8 cellular contexts compared by ENCODE assay signal in genomic region chr1:206803221-206803730, GRCh38. TPM values are rescaled to one million over a fixed set of nuclear protein-coding genes. Genes with fewer than 3 reads are reported as not detected.
DNase-seq lines count a peak whose midpoint lies in the region; ATAC-seq and TF ChIP-seq lines count a peak whose summit lies in the region.

No MANE protein-coding gene starts in this region.

- intact Hi-C loops in lower leg skin (cut with DNase I; ENCODE audit: low total_unique reads), result no loop called here
- intact Hi-C loops in left ventricle myocardium inferior (cut with micrococcal nuclease), result no loop called here

- H3K4me3 Mint-ChIP-seq in activated CD8-positive, alpha-beta memory T cell treated with anti-CD3 and anti-CD28 coated beads, Interleukin-2, amount 10 ng/mL, durations not matched to agents 7 days and 5 days, result no peak overlapping the region

- H3K27ac ChIP-seq in left ventricle myocardium inferior (replicated peaks), result no peak overlapping the region

- peaks cover 4% of the 10 kb centered on the region for H3K27me3 ChIP-seq in left ventricle myocardium inferior (ENCODE audit: low read depth)

- H3K36me3 Mint-ChIP-seq in activated CD8-positive, alpha-beta memory T cell treated with anti-CD3 and anti-CD28 coated beads, Interleukin-2, amount 10 ng/mL, durations not matched to agents 7 days and 5 days, result no peaks in the 10 kb centered on the region

- 81 to 88% methylated on average over 8 of the region's 8 CpGs for WGBS in lower leg skin, 2 donors

- H3K4me1 Mint-ChIP-seq in activated CD8-positive, alpha-beta memory T cell treated with anti-CD3 and anti-CD28 coated beads, Interleukin-2, amount 10 ng/mL, durations not matched to agents 7 days and 5 days, result peaks cover 89% of the 10 kb centered on the region

- peaks cover 27% of the 10 kb centered on the region for H3K27me3 Mint-ChIP-seq in activated CD8-positive, alpha-beta memory T cell treated with anti-CD3 and anti-CD28 coated beads, Interleukin-2, amount 10 ng/mL, durations not matched to agents 7 days and 5 days

- H3K36me3 ChIP-seq in left ventricle myocardium inferior, result no peaks in the 10 kb centered on the region

- no peak for TF ChIP-seq POLR2A in lower leg skin (IDR thresholded peaks at IDR 0.05)

- H3K4me3 ChIP-seq in lower leg skin (ENCODE audit: low read depth, poor library complexity, severe bottlenecking) (no peak overlapping the region), left ventricle myocardium inferior (no peak overlapping the region)

- no peaks in the 10 kb centered on the region for H3K4me1 ChIP-seq in left ventricle myocardium inferior

- H3K27ac Mint-ChIP-seq in activated CD8-positive, alpha-beta memory T cell treated with anti-CD3 and anti-CD28 coated beads, Interleukin-2, amount 10 ng/mL, durations not matched to agents 7 days and 5 days, result peak overlapping the region; percentile 86

- no peaks in the 10 kb centered on the region for H3K9me3 Mint-ChIP-seq in activated CD8-positive, alpha-beta memory T cell treated with anti-CD3 and anti-CD28 coated beads, Interleukin-2, amount 10 ng/mL, durations not matched to agents 7 days and 5 days (ENCODE audit: low read depth)

- DNase-seq in activated CD8-positive, alpha-beta memory T cell treated with anti-CD3 and anti-CD28 coated beads, Interleukin-2, amount 10 ng/mL, durations not matched to agents 7 days and 5 days, result peak; percentile 90
- DNase-seq in stimulated activated CD4-positive, alpha-beta T cell treated with anti-CD3 and anti-CD28 coated beads, Interleukin-12 subunit alpha, Interleukin-12 subunit beta, amount 100 ng/mL, for 48 hours (ENCODE audit: low read depth in 2 of 3, low spot score in 1 of 3), result peak; percentile 64 to 72 (median 72)
- DNase-seq in lower leg skin (ENCODE audit: low spot score in 2 of 2) (no peak), HPDE6-E6E7 (ENCODE audit: extremely low spot score) (no peak), left ventricle myocardium inferior (no peak), MV-4-11 (lab: John Stamatoyannopoulos, UW) (no peak)

- TF ChIP-seq CTCF in lower leg skin (IDR thresholded peaks at IDR 0.05) (no peak), left ventricle myocardium inferior (IDR thresholded peaks at IDR 0.05; ENCODE audit: borderline replicate concordance) (no peak)

- CTCF ChIA-PET in activated CD8-positive, alpha-beta memory T cell treated with anti-CD3 and anti-CD28 coated beads, Interleukin-2, amount 10 ng/mL, durations not matched to agents 7 days and 5 days (lab: Charles Lee), result interaction anchor here (0.7 to 15.8 kb wide), 18 partner anchors 9 to 179 kb away, joined by 3 to 488 read pairs (median 5); partner anchors contain the start of genes IL10 and IL19

- no peaks in the 10 kb centered on the region for H3K9me3 ChIP-seq in left ventricle myocardium inferior (replicated peaks)

- peak; percentile 92 for ATAC-seq in GM19397 (IDR thresholded peaks at IDR 0.05; ENCODE audit: unreplicated experiment)
- peak; percentile 94 for ATAC-seq in HG03342 (IDR thresholded peaks at IDR 0.05; ENCODE audit: unreplicated experiment)
- peak; percentile 91 for ATAC-seq in activated CD8-positive, alpha-beta memory T cell treated with anti-CD3 and anti-CD28 coated beads, Interleukin-2, amount 10 ng/mL, durations not matched to agents 7 days and 5 days

RNA-seq across cellular contexts. Expression of gene IL10, which starts 31.0 kb away (rescaled TPM):
- total RNA-seq in activated CD8-positive, alpha-beta memory T cell treated with anti-CD3 and anti-CD28 coated beads, Interleukin-2, amount 10 ng/mL, durations not matched to agents 7 days and 5 days, result not detected
- total RNA-seq in lower leg skin (under 1 TPM in 2 of 4 donors, not detected in 2; 0.32 to 0.72 TPM), left ventricle myocardium inferior (0.38 TPM)

RNA-seq across cellular contexts. Expression of gene IL19, which starts 32.7 kb away (rescaled TPM):
- not detected for total RNA-seq in activated CD8-positive, alpha-beta memory T cell treated with anti-CD3 and anti-CD28 coated beads, Interleukin-2, amount 10 ng/mL, durations not matched to agents 7 days and 5 days
- total RNA-seq in lower leg skin (not detected), left ventricle myocardium inferior (not detected)

Comparison
In these comparisons a context has a peak if more than half of its experiments do, and no peak if none do; other contexts are left out.
1. DNase-seq: peak in activated CD8-positive, alpha-beta memory T cell treated with anti-CD3 and anti-CD28 coated beads, Interleukin-2, amount 10 ng/mL, durations not matched to agents 7 days and 5 days (single experiment) and stimulated activated CD4-positive, alpha-beta T cell treated with anti-CD3 and anti-CD28 coated beads, Interleukin-12 subunit alpha, Interleukin-12 subunit beta, amount 100 ng/mL, for 48 hours (3 of 3); none in lower leg skin (0 of 2), HPDE6-E6E7 (single experiment), left ventricle myocardium inferior (single experiment) and MV-4-11 (single experiment).
2. Peak in every context shown above with its lines, with median percentiles within 50 percentile points of each other: ATAC-seq.